ENCODE assay signal across 11 cellular contexts in genomic region chr2:64329848-64330247, GRCh38.
DNase-seq lines count a peak whose midpoint lies in the region; ATAC-seq, FAIRE-seq and TF ChIP-seq lines count a peak whose summit lies in the region.
"Had no signal": no experiment of that assay in that cellular context is flagged by ENCODE, and none has a peak within 500 bp of the region (broad histone marks: within the 10 kb centered on the region; RNA-seq: fewer than 3 reads in every experiment).

No MANE protein-coding gene starts in this region.

- no peak for TF ChIP-seq CTCF in mammary epithelial cell (conservative IDR thresholded peaks at IDR 0.05 in 1 of 2, IDR thresholded peaks at IDR 0.05 in 1 of 2; ENCODE audit: extremely low read depth in 1 of 2, insufficient read depth in 1 of 2, low read depth in 1 of 2, low read length in 2 of 2)
- no peak for TF ChIP-seq CTCF in ovary (IDR thresholded peaks at IDR 0.05)

- peak; percentile 84 to 90 for ATAC-seq in right cardiac atrium

- H3K79me2 ChIP-seq in GM23248 (ENCODE audit: insufficient read depth) (no peaks in the 10 kb centered on the region), mammary epithelial cell (ENCODE audit: insufficient read depth, low read length) (no peaks in the 10 kb centered on the region)

- intact Hi-C loops in mammary epithelial cell (cut with micrococcal nuclease): loop anchor here (1.0 to 10.0 kb wide), 4 partner anchors 188 to 542 kb away; partner anchors contain the start of gene PELI1
- intact Hi-C loops in right cardiac atrium (cut with DNase I): loop anchor here (2.0 to 10.0 kb wide), 8 partner anchors 157 to 545 kb away; no protein-coding TSS in a partner anchor
- intact Hi-C loops in ovary (cut with DNase I): loop anchor here (2.0 to 10.0 kb wide), 6 partner anchors 152 to 542 kb away; no protein-coding TSS in a partner anchor

- WGBS in GM23248 (ENCODE audit: low coverage in 1 of 2, low lambda C conversion rate in 2 of 2, missing lambda C conversion rate in 2 of 2), 2 experiments: 3 to 7% methylated on average over 2 of the region's 2 CpGs
- 13% methylated on average over 2 of the region's 2 CpGs for WGBS in mammary epithelial cell (ENCODE audit: low coverage, missing lambda C conversion rate)
- 29% methylated on average over 2 of the region's 2 CpGs for WGBS in right cardiac atrium
- whole genome bisulfite sequencing in ovary, 3 donors: 2 to 3% (median 3%) methylated on average over 2 of the region's 2 CpGs

- no peak for TF ChIP-seq EP300 in ovary (IDR thresholded peaks at IDR 0.05)

- no peaks in the 10 kb centered on the region for H3K9me2 ChIP-seq in GM23248 (ENCODE audit: insufficient read depth)

- no TSS peak for BruUV-seq in mammary epithelial cell (replicated peaks; lab: Mats Ljungman, UMichigan)

- H3K9me3 ChIP-seq in GM23248 (ENCODE audit: low read depth) (no peaks in the 10 kb centered on the region), mammary epithelial cell (replicated peaks; ENCODE audit: insufficient read depth, low read length) (no peaks in the 10 kb centered on the region), right cardiac atrium (ENCODE audit: control insufficient read depth, low read length) (no peaks in the 10 kb centered on the region), ovary (no peaks in the 10 kb centered on the region)

- H3K27ac ChIP-seq in GM23248 (peak overlapping the region; percentile 62), mammary epithelial cell (ENCODE audit: insufficient read depth, low read depth, low read length) (no peak overlapping the region), right cardiac atrium (ENCODE audit: low read length) (peak overlapping the region; percentile 88), skin epidermis (peak overlapping the region in 20 of 21 experiments; percentile 19 to 86 (median 68)), ovary (no peak overlapping the region)

- no peak for FAIRE-seq in HTR-8/SVneo (lab: Jason Lieb, UNC)

- H4K20me1 ChIP-seq in GM23248 (ENCODE audit: insufficient read depth) (no peaks in the 10 kb centered on the region), mammary epithelial cell (ENCODE audit: insufficient read depth, low read length) (no peaks in the 10 kb centered on the region)

- no peaks in the 10 kb centered on the region for H3K27me3 ChIP-seq in GM23248 (replicated peaks; ENCODE audit: insufficient read depth)
- H3K27me3 ChIP-seq in mammary epithelial cell (ENCODE audit: insufficient read depth, low read length): no peaks in the 10 kb centered on the region
- no peaks in the 10 kb centered on the region for H3K27me3 ChIP-seq in right cardiac atrium (ENCODE audit: control insufficient read depth, insufficient read depth)
- H3K27me3 ChIP-seq in ovary: no peaks in the 10 kb centered on the region

- dilution Hi-C loops in mammary epithelial cell (cut with HindIII; ENCODE audit: low sequenced_read_pairs): loop anchor here (5.0 to 25.0 kb wide), 3 partner anchors 87 to 557 kb away; no protein-coding TSS in a partner anchor

- peak overlapping the region; percentile 83 for H2AFZ ChIP-seq in GM23248
- peak overlapping the region; percentile 7 for H2AFZ ChIP-seq in mammary epithelial cell (ENCODE audit: low read depth, low read length)

- TF ChIP-seq POLR2A in ovary (IDR thresholded peaks at IDR 0.05): no peak

- in situ Hi-C loops in GM23248 (cut with MboI): loop anchor here (5.0 to 25.0 kb wide), 4 partner anchors 155 to 707 kb away; no protein-coding TSS in a partner anchor
- in situ Hi-C loops in mammary epithelial cell (cut with MboI; ENCODE audit: low sequenced_read_pairs in 2 of 2): loop anchor here (5.0 to 25.0 kb wide), 4 partner anchors 157 to 555 kb away; no protein-coding TSS in a partner anchor

- peaks cover 15% of the 10 kb centered on the region for H3F3A ChIP-seq in GM23248 (ENCODE audit: insufficient read depth)

- peak overlapping the region; percentile 52 for H3K9ac ChIP-seq in GM23248
- no peak overlapping the region for H3K9ac ChIP-seq in mammary epithelial cell (ENCODE audit: insufficient read depth, low read length)

- DNase-seq in GM23248 (peak; percentile 64), mammary epithelial cell (peak; percentile 30), right cardiac atrium (peak in 2 of 3 donors; percentile 55 to 76), cerebellar nuclear complex (lab: John Stamatoyannopoulos, UW) (no peak), ovary (no peak), HTR-8/SVneo (ENCODE audit: insufficient read length, low spot score) (no peak), NK-92 (lab: John Stamatoyannopoulos, UW; ENCODE audit: unreplicated experiment) (no peak)
- DNase-seq: activated CD4-positive, alpha-beta T cell treated with anti-CD3 and anti-CD28 coated beads for 4 hours; amniotic stem cell; NCI-H146 had no signal

- H3K36me3 ChIP-seq in GM23248 (ENCODE audit: low read depth) (no peaks in the 10 kb centered on the region), mammary epithelial cell (ENCODE audit: insufficient read depth, low read length) (no peaks in the 10 kb centered on the region), ovary (no peaks in the 10 kb centered on the region)

- H3K4me1 ChIP-seq in GM23248 (ENCODE audit: insufficient read depth) (peaks cover 12% of the 10 kb centered on the region), mammary epithelial cell (ENCODE audit: insufficient read depth, low read length) (peaks cover 10% of the 10 kb centered on the region), right cardiac atrium (ENCODE audit: control insufficient read depth, insufficient read depth, low read length) (peaks cover 3% of the 10 kb centered on the region), ovary (ENCODE audit: insufficient read depth) (peaks cover 6% of the 10 kb centered on the region)

- H3K4me2 ChIP-seq in GM23248 (ENCODE audit: unreplicated experiment): peak overlapping the region; percentile 89
- no peak overlapping the region for H3K4me2 ChIP-seq in mammary epithelial cell (ENCODE audit: insufficient read depth, low read depth, low read length)

- H3K4me3 ChIP-seq in GM23248: peak overlapping the region; percentile 75; the same call in 1 of the 2 replicates
- H3K4me3 ChIP-seq in mammary epithelial cell (replicated peaks in 1 of 3; ENCODE audit: insufficient read depth in 1 of 3, low read depth in 2 of 3, low read length in 3 of 3): no peak overlapping the region
- no peak overlapping the region for H3K4me3 ChIP-seq in right cardiac atrium (ENCODE audit: low read length)
- H3K4me3 ChIP-seq in skin epidermis: no peak overlapping the region
- no peak overlapping the region for H3K4me3 ChIP-seq in ovary

- CTCF ChIA-PET in mammary epithelial cell (lab: Charles Lee; ENCODE audit: low non-redundant PET): interaction anchor here (0.6 to 1.7 kb wide), 3 partner anchors 156 to 315 kb away, joined by 4 to 12 read pairs (median 5); no protein-coding TSS in a partner anchor

Comparison
In these comparisons a context has a peak if more than half of its experiments do, and no peak if none do; other contexts are left out.
1. DNase-seq: peak in GM23248 (single experiment), mammary epithelial cell (single experiment) and right cardiac atrium (2 of 3); none in cerebellar nuclear complex (0 of 2), ovary (0 of 5), HTR-8/SVneo (single experiment) and NK-92 (single experiment).
2. H3K27ac ChIP-seq: peak in GM23248 (single experiment), right cardiac atrium (single experiment) and skin epidermis (20 of 21); none in mammary epithelial cell (single experiment) and ovary (0 of 2).